ENCODE assay signal across 10 cellular contexts in genomic region chr12:119780786-119781434, GRCh38.
A peak's percentile ranks its signal among the peaks of the same experiment; 100 is the strongest.
DNase-seq lines count a peak whose midpoint lies in the region; ATAC-seq and TF ChIP-seq lines count a peak whose summit lies in the region.
"Had no signal": no experiment of that assay in that cellular context is flagged by ENCODE, and none has a peak within 500 bp of the region (broad histone marks: within the 10 kb centered on the region; RNA-seq: fewer than 3 reads in every experiment).

No MANE protein-coding gene starts in this region.

- H3K4me1 ChIP-seq in upper lobe of left lung: peaks cover 0 to 8% (median 0%) of the 10 kb centered on the region in 4 donors
- H3K4me1 ChIP-seq: SJCRH30 had no signal

- no peak overlapping the region for H3K27ac Mint-ChIP-seq in activated CD4-positive, alpha-beta memory T cell treated with anti-CD3 and anti-CD28 coated beads, Interleukin-2, amount 10 ng/mL, durations not matched to agents 7 days and 5 days

- peak; percentile 84 for DNase-seq in DMS53 (lab: John Stamatoyannopoulos, UW)
- DNase-seq in astrocyte of the cerebellum (ENCODE audit: low read depth): peak; percentile 40
- peak; percentile 29 for DNase-seq in kidney epithelial cell (ENCODE audit: low read depth)
- DNase-seq in upper lobe of left lung: peak in 1 of 2 donors; percentile 52
- DNase-seq in activated CD4-positive, alpha-beta memory T cell treated with anti-CD3 and anti-CD28 coated beads, Interleukin-2, amount 10 ng/mL, durations not matched to agents 7 days and 5 days: no peak
- DNase-seq in cortex of kidney (lab: John Stamatoyannopoulos, UW): no peak

- POLR2A ChIA-PET in activated CD4-positive, alpha-beta memory T cell treated with anti-CD3 and anti-CD28 coated beads, Interleukin-2, amount 10 ng/mL, durations not matched to agents 7 days and 5 days (lab: Charles Lee): no interaction called here

- no peak overlapping the region for H3K4me3 ChIP-seq in astrocyte of the cerebellum (ENCODE audit: low read depth, low read length)
- H3K4me3 ChIP-seq in kidney epithelial cell (ENCODE audit: low read depth, low read length): no peak overlapping the region
- H3K4me3 ChIP-seq in upper lobe of left lung: no peak overlapping the region
- H3K4me3 ChIP-seq: SJCRH30 had no signal

- peaks cover 13% of the 10 kb centered on the region for H3K4me1 Mint-ChIP-seq in activated CD4-positive, alpha-beta memory T cell treated with anti-CD3 and anti-CD28 coated beads, Interleukin-2, amount 10 ng/mL, durations not matched to agents 7 days and 5 days

- peaks cover 0 to 4% (median 0%) of the 10 kb centered on the region in 4 donors for H3K9me3 ChIP-seq in upper lobe of left lung
- H3K9me3 ChIP-seq: neutrophil, SJCRH30 had no signal

- ATAC-seq in upper lobe of left lung (ENCODE audit: low FRiP score in 2 of 2): peak; percentile 34 to 67
- no peak for ATAC-seq in GM19463 (IDR thresholded peaks at IDR 0.05; ENCODE audit: unreplicated experiment)

- H3K27me3 Mint-ChIP-seq in activated CD4-positive, alpha-beta memory T cell treated with anti-CD3 and anti-CD28 coated beads, Interleukin-2, amount 10 ng/mL, durations not matched to agents 7 days and 5 days: no peaks in the 10 kb centered on the region

- TF ChIP-seq RAD21 in Ishikawa (IDR thresholded peaks at IDR 0.05; ENCODE audit: low read depth): peak; percentile 33; the same call in 1 of the 2 replicates

- TF ChIP-seq CTCF in astrocyte of the cerebellum (IDR thresholded peaks at IDR 0.05; ENCODE audit: low read depth, low read length, missing control alignments) (peak; percentile 89), kidney epithelial cell (IDR thresholded peaks at IDR 0.05; ENCODE audit: insufficient read depth, low read length, poor library complexity, severe bottlenecking) (peak; percentile 81), upper lobe of left lung (IDR thresholded peaks at IDR 0.05) (peak; percentile 57 to 85 (median 72))

- H3K4me3 Mint-ChIP-seq in activated CD4-positive, alpha-beta memory T cell treated with anti-CD3 and anti-CD28 coated beads, Interleukin-2, amount 10 ng/mL, durations not matched to agents 7 days and 5 days: no peak overlapping the region

- H3K36me3 Mint-ChIP-seq in activated CD4-positive, alpha-beta memory T cell treated with anti-CD3 and anti-CD28 coated beads, Interleukin-2, amount 10 ng/mL, durations not matched to agents 7 days and 5 days (ENCODE audit: low read depth): peaks cover 69% of the 10 kb centered on the region

- H3K27me3 ChIP-seq in kidney epithelial cell (ENCODE audit: control insufficient read depth, insufficient read depth, low read length) (no peaks in the 10 kb centered on the region), upper lobe of left lung (no peaks in the 10 kb centered on the region)
- H3K27me3 ChIP-seq: neutrophil, SJCRH30 had no signal

- in situ Hi-C loops in astrocyte of the cerebellum (cut with HindIII; ENCODE audit: low sequenced_read_pairs): no loop called here

- TF ChIP-seq EP300 in Ishikawa (IDR thresholded peaks at IDR 0.05; ENCODE audit: borderline replicate concordance) (no peak), upper lobe of left lung (IDR thresholded peaks at IDR 0.05) (no peak)

- WGBS in upper lobe of left lung, 2 donors: 52 to 55% methylated on average over 8 of the region's 8 CpGs

- H3K36me3 ChIP-seq in kidney epithelial cell (ENCODE audit: control insufficient read depth, insufficient read depth, low read length) (no peaks in the 10 kb centered on the region), upper lobe of left lung (no peaks in the 10 kb centered on the region)

- H3K27ac ChIP-seq in upper lobe of left lung: no peak overlapping the region
- H3K27ac ChIP-seq: neutrophil, SJCRH30 had no signal

- CTCF ChIA-PET in activated CD4-positive, alpha-beta memory T cell treated with anti-CD3 and anti-CD28 coated beads, Interleukin-2, amount 10 ng/mL, durations not matched to agents 7 days and 5 days (lab: Charles Lee): interaction anchor here (1.0 to 2.4 kb wide), 3 partner anchors 11 to 113 kb away, joined by 3 to 6 read pairs (median 3); partner anchors contain the start of gene PRKAB1

- no peaks in the 10 kb centered on the region for H3K9me3 Mint-ChIP-seq in activated CD4-positive, alpha-beta memory T cell treated with anti-CD3 and anti-CD28 coated beads, Interleukin-2, amount 10 ng/mL, durations not matched to agents 7 days and 5 days

- no peak for TF ChIP-seq POLR2A in upper lobe of left lung (IDR thresholded peaks at IDR 0.05)

TF ChIP-seq in Ishikawa, 13 proteins besides CTCF, POLR2A, EP300 and RAD21:
- TF ChIP-seq USF1 (IDR thresholded peaks at IDR 0.05) (no peak), EGR1 (IDR thresholded peaks at IDR 0.05) (no peak), NFIC (IDR thresholded peaks at IDR 0.05) (no peak), FOXM1 (IDR thresholded peaks at IDR 0.05; ENCODE audit: borderline replicate concordance, low read depth) (no peak)

Comparison
In these comparisons a context has a peak if more than half of its experiments do, and no peak if none do; other contexts are left out.
1. DNase-seq: peak in DMS53 (single experiment), astrocyte of the cerebellum (single experiment) and kidney epithelial cell (single experiment); none in activated CD4-positive, alpha-beta memory T cell treated with anti-CD3 and anti-CD28 coated beads, Interleukin-2, amount 10 ng/mL, durations not matched to agents 7 days and 5 days (single experiment) and cortex of kidney (single experiment).
2. Peak in every context shown above with its lines, with median percentiles within 50 percentile points of each other: CTCF ChIP-seq.